Comparison of ENCODE assay signal across 23 cellular contexts in genomic region chr12:12315838-12316237, GRCh38. TPM values are rescaled to one million over a fixed set of nuclear protein-coding genes. Genes with fewer than 3 reads are reported as not detected.
DNase-seq lines count a peak whose midpoint lies in the region; ATAC-seq, FAIRE-seq and TF ChIP-seq lines count a peak whose summit lies in the region.
"Had no signal": no experiment of that assay in that cellular context is flagged by ENCODE, and none has a peak within 500 bp of the region (broad histone marks: within the 10 kb centered on the region; RNA-seq: fewer than 3 reads in every experiment).

No MANE protein-coding gene starts in this region.

- POLR2A ChIA-PET in HepG2 (lab: Yijun Ruan, JAX): no interaction called here
- POLR2A ChIA-PET in naive thymus-derived CD8-positive, alpha-beta T cell (lab: Charles Lee): no interaction called here
- POLR2A ChIA-PET in activated CD4-positive, alpha-beta memory T cell treated with anti-CD3 and anti-CD28 coated beads, Interleukin-2, amount 10 ng/mL, durations not matched to agents 7 days and 5 days (lab: Charles Lee): no interaction called here
- POLR2A ChIA-PET in activated CD4-positive, alpha-beta T cell treated with anti-CD3 and anti-CD28 coated beads, Interleukin-2, amount 10 ng/mL, durations not matched to agents 7 days and 5 days (lab: Charles Lee): no interaction called here

- no peak for TF ChIP-seq CTCF in C4-2B (conservative IDR thresholded peaks at IDR 0.05)
- TF ChIP-seq CTCF in HepG2 (CRISPR knock-in tag; IDR thresholded peaks at IDR 0.05): no peak
- no peak for TF ChIP-seq CTCF in neural progenitor cell (IDR thresholded peaks at IDR 0.05)

- peaks cover 2% of the 10 kb centered on the region for H3K9me3 Mint-ChIP-seq in neural progenitor cell
- no peaks in the 10 kb centered on the region for H3K9me3 Mint-ChIP-seq in naive thymus-derived CD8-positive, alpha-beta T cell
- H3K9me3 Mint-ChIP-seq in activated CD4-positive, alpha-beta memory T cell treated with anti-CD3 and anti-CD28 coated beads, Interleukin-2, amount 10 ng/mL, durations not matched to agents 7 days and 5 days: no peaks in the 10 kb centered on the region
- no peaks in the 10 kb centered on the region for H3K9me3 Mint-ChIP-seq in activated CD4-positive, alpha-beta T cell treated with anti-CD3 and anti-CD28 coated beads, Interleukin-2, amount 10 ng/mL, durations not matched to agents 7 days and 5 days
- H3K9me3 Mint-ChIP-seq: CD4-positive, alpha-beta memory T cell; HFFc6 had no signal

- intact Hi-C loops in HepG2 (cut with micrococcal nuclease; ENCODE audit: unreplicated experiment) (no loop called here), posterior vena cava (cut with DNase I) (no loop called here), left cardiac atrium (cut with DNase I) (no loop called here)

- H3K4me3 Mint-ChIP-seq in neural progenitor cell: no peak overlapping the region
- H3K4me3 Mint-ChIP-seq in naive thymus-derived CD8-positive, alpha-beta T cell: no peak overlapping the region
- no peak overlapping the region for H3K4me3 Mint-ChIP-seq in activated CD4-positive, alpha-beta memory T cell treated with anti-CD3 and anti-CD28 coated beads, Interleukin-2, amount 10 ng/mL, durations not matched to agents 7 days and 5 days
- H3K4me3 Mint-ChIP-seq in activated CD4-positive, alpha-beta T cell treated with anti-CD3 and anti-CD28 coated beads, Interleukin-2, amount 10 ng/mL, durations not matched to agents 7 days and 5 days: no peak overlapping the region
- H3K4me3 Mint-ChIP-seq: CD14-positive monocyte; CD4-positive, alpha-beta memory T cell; HFFc6 had no signal

- no peak for TF ChIP-seq RAD21 in HepG2 (CRISPR knock-in tag; IDR thresholded peaks at IDR 0.05)

- H3K27me3 ChIP-seq in HepG2 (ENCODE audit: control insufficient read depth in 1 of 2, insufficient read depth in 2 of 2, low read length in 2 of 2) (no peaks in the 10 kb centered on the region), neural progenitor cell (no peaks in the 10 kb centered on the region)

- H3K4me2 ChIP-seq in HepG2 (ENCODE audit: low read depth, low read length): no peak overlapping the region
- no peak overlapping the region for H3K4me2 ChIP-seq in neural progenitor cell
- H3K4me2 ChIP-seq: A549 had no signal

- H3K79me2 ChIP-seq in HepG2 (ENCODE audit: insufficient read depth, low read length) (no peaks in the 10 kb centered on the region), neural progenitor cell (ENCODE audit: low read depth) (no peaks in the 10 kb centered on the region)

- peaks cover 22% of the 10 kb centered on the region for H3K4me1 Mint-ChIP-seq in neural progenitor cell
- H3K4me1 Mint-ChIP-seq in naive thymus-derived CD8-positive, alpha-beta T cell: no peaks in the 10 kb centered on the region
- H3K4me1 Mint-ChIP-seq in activated CD4-positive, alpha-beta memory T cell treated with anti-CD3 and anti-CD28 coated beads, Interleukin-2, amount 10 ng/mL, durations not matched to agents 7 days and 5 days: no peaks in the 10 kb centered on the region
- H3K4me1 Mint-ChIP-seq in activated CD4-positive, alpha-beta T cell treated with anti-CD3 and anti-CD28 coated beads, Interleukin-2, amount 10 ng/mL, durations not matched to agents 7 days and 5 days: no peaks in the 10 kb centered on the region
- H3K4me1 Mint-ChIP-seq: CD14-positive monocyte; CD4-positive, alpha-beta memory T cell had no signal

- ATAC-seq in HepG2 (no peak), left cardiac atrium (no peak)
- no peak for ATAC-seq in naive thymus-derived CD8-positive, alpha-beta T cell
- ATAC-seq: A549, GM12878, HCT116 had no signal

- no peaks in the 10 kb centered on the region for H3K9me3 ChIP-seq in HepG2 (ENCODE audit: low read length)
- H3K9me3 ChIP-seq in neural progenitor cell (ENCODE audit: low read depth): no peaks in the 10 kb centered on the region
- H3K9me3 ChIP-seq: A549 had no signal

- H3K4me3 ChIP-seq in HepG2 (replicated peaks in 1 of 3; ENCODE audit: insufficient read depth in 1 of 3, low read depth in 2 of 3, low read length in 3 of 3) (no peak overlapping the region), neural progenitor cell (no peak overlapping the region)
- H3K4me3 ChIP-seq: A549, GM12878 had no signal

- H3K4me1 ChIP-seq in HepG2 (ENCODE audit: insufficient read depth, low read length) (peaks cover 71% of the 10 kb centered on the region), neural progenitor cell (peaks cover 7% of the 10 kb centered on the region)

- CTCF ChIA-PET in HepG2 (lab: Yijun Ruan, JAX; ENCODE audit: low intra/inter-chr PET ratio, low total read pairs): no interaction called here
- CTCF ChIA-PET in activated CD4-positive, alpha-beta memory T cell treated with anti-CD3 and anti-CD28 coated beads, Interleukin-2, amount 10 ng/mL, durations not matched to agents 7 days and 5 days (lab: Charles Lee): interaction anchor here (0.8 to 1.1 kb wide), 2 partner anchors 12 to 32 kb away, joined by 3 to 5 read pairs; no protein-coding TSS in a partner anchor
- CTCF ChIA-PET in activated CD4-positive, alpha-beta T cell treated with anti-CD3 and anti-CD28 coated beads, Interleukin-2, amount 10 ng/mL, durations not matched to agents 7 days and 5 days (lab: Charles Lee): no interaction called here

- no peaks in the 10 kb centered on the region for H3K27me3 Mint-ChIP-seq in neural progenitor cell (ENCODE audit: insufficient read depth, low read depth)
- H3K27me3 Mint-ChIP-seq in naive thymus-derived CD8-positive, alpha-beta T cell: peaks cover 0 to 3% (median 2%) of the 10 kb centered on the region in 5 donors
- peaks cover 7% of the 10 kb centered on the region for H3K27me3 Mint-ChIP-seq in activated CD4-positive, alpha-beta memory T cell treated with anti-CD3 and anti-CD28 coated beads, Interleukin-2, amount 10 ng/mL, durations not matched to agents 7 days and 5 days
- peaks cover 4% of the 10 kb centered on the region for H3K27me3 Mint-ChIP-seq in activated CD4-positive, alpha-beta T cell treated with anti-CD3 and anti-CD28 coated beads, Interleukin-2, amount 10 ng/mL, durations not matched to agents 7 days and 5 days

- H3K9ac ChIP-seq in HepG2 (ENCODE audit: insufficient read depth, low read depth, low read length) (peak overlapping the region; percentile 22; the same call in 1 of the 2 replicates), neural progenitor cell (no peak overlapping the region)

- peak overlapping the region; percentile 12; the same call in 1 of the 2 replicates for H3K27ac ChIP-seq in C4-2B
- H3K27ac ChIP-seq in HepG2 (ENCODE audit: extremely low read length, insufficient read depth, low read length): peak overlapping the region; percentile 13
- no peak overlapping the region for H3K27ac ChIP-seq in neural progenitor cell
- H3K27ac ChIP-seq: 22Rv1, A549, HL-60 had no signal

- no peak for DNase-seq in HepG2 (ENCODE audit: low spot score)
- no peak for DNase-seq in neural progenitor cell (ENCODE audit: low spot score)
- DNase-seq in posterior vena cava (ENCODE audit: low spot score): peak; percentile 12
- DNase-seq in naive thymus-derived CD8-positive, alpha-beta T cell: no peak
- no peak for DNase-seq in activated CD4-positive, alpha-beta memory T cell treated with anti-CD3 and anti-CD28 coated beads, Interleukin-2, amount 10 ng/mL, durations not matched to agents 7 days and 5 days
- no peak for DNase-seq in activated CD4-positive, alpha-beta T cell treated with anti-CD3 and anti-CD28 coated beads, Interleukin-2, amount 10 ng/mL, durations not matched to agents 7 days and 5 days
- no peak for DNase-seq in left cardiac atrium
- DNase-seq: AML-193; Calu3; CD4-positive, alpha-beta memory T cell; DMS79 treated with DMSO at 0.1 percent for 48 hours; GF-D8; GOT3; H7; HFFc6; IMR-90 had no signal

- no peak overlapping the region for H2AFZ ChIP-seq in HepG2 (ENCODE audit: low read length)
- no peak overlapping the region for H2AFZ ChIP-seq in neural progenitor cell (replicated peaks)

- H3K36me3 ChIP-seq in HepG2 (replicated peaks in 1 of 2; ENCODE audit: control insufficient read depth in 1 of 2, insufficient read depth in 2 of 2, low read length in 2 of 2): no peaks in the 10 kb centered on the region
- H3K36me3 ChIP-seq in neural progenitor cell: no peaks in the 10 kb centered on the region

- H4K20me1 ChIP-seq in HepG2 (ENCODE audit: insufficient read depth, low read length) (no peaks in the 10 kb centered on the region), neural progenitor cell (ENCODE audit: low read depth) (no peaks in the 10 kb centered on the region)

- FAIRE-seq in HepG2 (lab: Jason Lieb, UNC): no peak
- FAIRE-seq: A549, GM12878 had no signal

- in situ Hi-C loops in HepG2 (cut with HindIII; ENCODE audit: extremely low pct_ligation_motif_present, low pct_unique_long_range_greater_than_20kb): loop anchor here (25.0 kb wide), 1 partner anchor 754 kb away; no protein-coding TSS in a partner anchor

- peaks cover 8% of the 10 kb centered on the region for H3F3A ChIP-seq in neural progenitor cell (ENCODE audit: low read depth)

- H3K36me3 Mint-ChIP-seq in neural progenitor cell: no peaks in the 10 kb centered on the region
- H3K36me3 Mint-ChIP-seq in naive thymus-derived CD8-positive, alpha-beta T cell: no peaks in the 10 kb centered on the region
- no peaks in the 10 kb centered on the region for H3K36me3 Mint-ChIP-seq in activated CD4-positive, alpha-beta memory T cell treated with anti-CD3 and anti-CD28 coated beads, Interleukin-2, amount 10 ng/mL, durations not matched to agents 7 days and 5 days (ENCODE audit: low read depth)
- no peaks in the 10 kb centered on the region for H3K36me3 Mint-ChIP-seq in activated CD4-positive, alpha-beta T cell treated with anti-CD3 and anti-CD28 coated beads, Interleukin-2, amount 10 ng/mL, durations not matched to agents 7 days and 5 days (ENCODE audit: low read depth)
- H3K36me3 Mint-ChIP-seq: CD14-positive monocyte; CD4-positive, alpha-beta memory T cell had no signal

- H3K27ac Mint-ChIP-seq in neural progenitor cell: peak overlapping the region; percentile 25
- H3K27ac Mint-ChIP-seq in naive thymus-derived CD8-positive, alpha-beta T cell: no peak overlapping the region
- no peak overlapping the region for H3K27ac Mint-ChIP-seq in activated CD4-positive, alpha-beta memory T cell treated with anti-CD3 and anti-CD28 coated beads, Interleukin-2, amount 10 ng/mL, durations not matched to agents 7 days and 5 days
- H3K27ac Mint-ChIP-seq in activated CD4-positive, alpha-beta T cell treated with anti-CD3 and anti-CD28 coated beads, Interleukin-2, amount 10 ng/mL, durations not matched to agents 7 days and 5 days: no peak overlapping the region
- H3K27ac Mint-ChIP-seq: CD14-positive monocyte; CD4-positive, alpha-beta memory T cell; HFFc6 had no signal

- no peak for TF ChIP-seq EP300 in HepG2 (IDR thresholded peaks at IDR 0.05; ENCODE audit: low read depth in 2 of 2, low read length in 2 of 2)
- no peak for TF ChIP-seq EP300 in HepG2 (CRISPR knock-in tag; IDR thresholded peaks at IDR 0.05; ENCODE audit: borderline replicate concordance)

- no peak for TF ChIP-seq POLR2A in HepG2 (IDR thresholded peaks at IDR 0.05; ENCODE audit: insufficient read depth in 1 of 2, low read depth in 2 of 2, low read length in 2 of 2)

- BruUV-seq in HepG2 (replicated peaks; lab: Mats Ljungman, UMichigan): no TSS peak

RNA-seq across cellular contexts. Expression of gene MANSC1, which starts 34.2 kb away (rescaled TPM):
- total RNA-seq in HepG2 (2016; rRNA removed; fragmentation: Illumina TruSeq; extraction: Trizol) (4.2 and 4.4 TPM in 2 replicates), neural progenitor cell (ENCODE audit: low replicate concordance) (6.2 and 6.5 TPM in 2 replicates), posterior vena cava (10 to 100 TPM; 20.3 to 23.2 TPM), left cardiac atrium (10 to 100 TPM; 12.0 to 18.5 TPM)
- 0.91 and 1.4 TPM in 2 replicates for total RNA-seq in HepG2 (2016; cell fraction: cytosol; rRNA removed; fragmentation: Illumina TruSeq; extraction: Trizol; ENCODE audit: low read depth)
- total RNA-seq in HepG2 (2016; cell fraction: insoluble cytoplasmic fraction; rRNA removed; fragmentation: Illumina TruSeq; extraction: Trizol): 3.6 and 4.5 TPM in 2 replicates
- 4.4 and 4.9 TPM in 2 replicates for total RNA-seq in HepG2 (2016; cell fraction: membrane; rRNA removed; fragmentation: Illumina TruSeq; extraction: Trizol)
- total RNA-seq in HepG2 (2016; cell fraction: nucleus; rRNA removed; fragmentation: Illumina TruSeq; extraction: Trizol): 3.2 TPM in 2 replicates
- polyA plus RNA-seq in HepG2 (2011; rRNA removed): 1.9 TPM in 2 replicates
- 1.7 and 1.8 TPM in 2 replicates for polyA plus RNA-seq in HepG2 (2011; cell fraction: cytosol; rRNA removed)
- 0.40 and 0.69 TPM in 2 replicates for polyA plus RNA-seq in HepG2 (2011; cell fraction: nucleus; rRNA removed)
- 7.8 and 9.6 TPM in 2 replicates for polyA plus RNA-seq in HepG2 (2012)
- polyA plus RNA-seq in HepG2 (2016; cell fraction: cytosol; fragmentation: Illumina TruSeq; extraction: Trizol; ENCODE audit: low read depth): 3.7 and 5.4 TPM in 2 replicates
- polyA plus RNA-seq in HepG2 (2016; cell fraction: insoluble cytoplasmic fraction; fragmentation: Illumina TruSeq; extraction: Trizol; ENCODE audit: low read depth): 6.7 and 7.4 TPM in 2 replicates
- 8.2 and 9.1 TPM in 2 replicates for polyA plus RNA-seq in HepG2 (2016; cell fraction: membrane; fragmentation: Illumina TruSeq; extraction: Trizol; ENCODE audit: low read depth)
- polyA plus RNA-seq in HepG2 (2016; cell fraction: nucleus; fragmentation: Illumina TruSeq; extraction: Trizol; ENCODE audit: insufficient read depth, low read depth): 9.8 and 10.0 TPM in 2 replicates
- polyA minus RNA-seq in HepG2 (2011; rRNA and poly(A)+ RNA removed; ENCODE audit: low replicate concordance): 0.76 and 1.3 TPM in 2 replicates
- polyA minus RNA-seq in HepG2 (2011; cell fraction: cytosol; rRNA and poly(A)+ RNA removed): 1.5 and 2.0 TPM in 2 replicates
- 0.26 and 0.62 TPM in 2 replicates for polyA minus RNA-seq in HepG2 (2011; cell fraction: nucleus; rRNA and poly(A)+ RNA removed)
- total RNA-seq in naive thymus-derived CD8-positive, alpha-beta T cell: under 1 TPM; 0.34 to 0.36 TPM
- polyA plus RNA-seq in naive thymus-derived CD8-positive, alpha-beta T cell: under 1 TPM; 0.39 to 0.89 (median 0.84) TPM
- total RNA-seq in activated CD4-positive, alpha-beta memory T cell treated with anti-CD3 and anti-CD28 coated beads, Interleukin-2, amount 10 ng/mL, durations not matched to agents 7 days and 5 days: under 1 TPM; 0.10 to 0.15 TPM
- total RNA-seq in activated CD4-positive, alpha-beta T cell treated with anti-CD3 and anti-CD28 coated beads, Interleukin-2, amount 10 ng/mL, durations not matched to agents 7 days and 5 days: under 1 TPM; 0.25 to 0.27 TPM

RNA-seq across cellular contexts. Expression of gene BORCS5, which starts 41.0 kb away (rescaled TPM):
- total RNA-seq in HepG2 (2016; rRNA removed; fragmentation: Illumina TruSeq; extraction: Trizol) (3.9 and 8.2 TPM in 2 replicates), neural progenitor cell (ENCODE audit: low replicate concordance) (11.4 and 13.3 TPM in 2 replicates), posterior vena cava (10 to 100 TPM; 11.6 to 17.9 TPM), left cardiac atrium (10 to 100 TPM in 1 of 2 donors, 1 to 10 TPM in 1; 7.4 to 10.5 TPM)
- total RNA-seq in HepG2 (2016; cell fraction: cytosol; rRNA removed; fragmentation: Illumina TruSeq; extraction: Trizol; ENCODE audit: low read depth): 3.0 and 3.6 TPM in 2 replicates
- total RNA-seq in HepG2 (2016; cell fraction: insoluble cytoplasmic fraction; rRNA removed; fragmentation: Illumina TruSeq; extraction: Trizol): 7.3 and 9.1 TPM in 2 replicates
- total RNA-seq in HepG2 (2016; cell fraction: membrane; rRNA removed; fragmentation: Illumina TruSeq; extraction: Trizol): 3.7 and 4.9 TPM in 2 replicates
- total RNA-seq in HepG2 (2016; cell fraction: nucleus; rRNA removed; fragmentation: Illumina TruSeq; extraction: Trizol): 4.0 and 6.6 TPM in 2 replicates
- 3.3 and 4.7 TPM in 2 replicates for polyA plus RNA-seq in HepG2 (2011; rRNA removed)
- 3.9 and 5.2 TPM in 2 replicates for polyA plus RNA-seq in HepG2 (2011; cell fraction: cytosol; rRNA removed)
- 6.4 and 8.1 TPM in 2 replicates for polyA plus RNA-seq in HepG2 (2011; cell fraction: nucleus; rRNA removed)
- 3.6 and 5.8 TPM in 2 replicates for polyA plus RNA-seq in HepG2 (2012)
- polyA plus RNA-seq in HepG2 (2016; cell fraction: cytosol; fragmentation: Illumina TruSeq; extraction: Trizol; ENCODE audit: low read depth): 3.0 and 4.3 TPM in 2 replicates
- polyA plus RNA-seq in HepG2 (2016; cell fraction: insoluble cytoplasmic fraction; fragmentation: Illumina TruSeq; extraction: Trizol; ENCODE audit: low read depth): 8.0 and 9.3 TPM in 2 replicates
- 5.1 and 6.0 TPM in 2 replicates for polyA plus RNA-seq in HepG2 (2016; cell fraction: membrane; fragmentation: Illumina TruSeq; extraction: Trizol; ENCODE audit: low read depth)
- 3.9 and 7.7 TPM in 2 replicates for polyA plus RNA-seq in HepG2 (2016; cell fraction: nucleus; fragmentation: Illumina TruSeq; extraction: Trizol; ENCODE audit: insufficient read depth, low read depth)
- 5.6 and 7.5 TPM in 2 replicates for polyA minus RNA-seq in HepG2 (2011; rRNA and poly(A)+ RNA removed; ENCODE audit: low replicate concordance)
- 3.8 and 3.9 TPM in 2 replicates for polyA minus RNA-seq in HepG2 (2011; cell fraction: cytosol; rRNA and poly(A)+ RNA removed)
- 12.2 and 13.7 TPM in 2 replicates for polyA minus RNA-seq in HepG2 (2011; cell fraction: nucleus; rRNA and poly(A)+ RNA removed)
- total RNA-seq in naive thymus-derived CD8-positive, alpha-beta T cell: 10 to 100 TPM; 12.4 to 16.6 TPM
- polyA plus RNA-seq in naive thymus-derived CD8-positive, alpha-beta T cell: 10 to 100 TPM; 14.2 to 18.4 (median 15.7) TPM
- 10 to 100 TPM; 30.9 to 32.4 TPM for total RNA-seq in activated CD4-positive, alpha-beta memory T cell treated with anti-CD3 and anti-CD28 coated beads, Interleukin-2, amount 10 ng/mL, durations not matched to agents 7 days and 5 days
- 10 to 100 TPM; 25.7 to 28.4 TPM for total RNA-seq in activated CD4-positive, alpha-beta T cell treated with anti-CD3 and anti-CD28 coated beads, Interleukin-2, amount 10 ng/mL, durations not matched to agents 7 days and 5 days

RNA-seq across cellular contexts. Expression of gene LRP6, which starts 49.0 kb away (rescaled TPM):
- 31.7 and 42.0 TPM in 2 replicates for total RNA-seq in HepG2 (2016; rRNA removed; fragmentation: Illumina TruSeq; extraction: Trizol)
- total RNA-seq in HepG2 (2016; cell fraction: cytosol; rRNA removed; fragmentation: Illumina TruSeq; extraction: Trizol; ENCODE audit: low read depth): 30.2 and 33.3 TPM in 2 replicates
- 29.5 and 42.3 TPM in 2 replicates for total RNA-seq in HepG2 (2016; cell fraction: insoluble cytoplasmic fraction; rRNA removed; fragmentation: Illumina TruSeq; extraction: Trizol)
- total RNA-seq in HepG2 (2016; cell fraction: membrane; rRNA removed; fragmentation: Illumina TruSeq; extraction: Trizol): 19.7 and 24.2 TPM in 2 replicates
- total RNA-seq in HepG2 (2016; cell fraction: nucleus; rRNA removed; fragmentation: Illumina TruSeq; extraction: Trizol): 59.6 and 64.7 TPM in 2 replicates
- 28.4 and 33.8 TPM in 2 replicates for polyA plus RNA-seq in HepG2 (2011; rRNA removed)
- 24.8 and 30.7 TPM in 2 replicates for polyA plus RNA-seq in HepG2 (2011; cell fraction: cytosol; rRNA removed)
- 50.2 and 50.3 TPM in 2 replicates for polyA plus RNA-seq in HepG2 (2011; cell fraction: nucleus; rRNA removed)
- polyA plus RNA-seq in HepG2 (2012): 16.9 and 17.6 TPM in 2 replicates
- polyA plus RNA-seq in HepG2 (2016; cell fraction: cytosol; fragmentation: Illumina TruSeq; extraction: Trizol; ENCODE audit: low read depth): 0.83 and 1.0 TPM in 2 replicates
- 7.8 and 9.5 TPM in 2 replicates for polyA plus RNA-seq in HepG2 (2016; cell fraction: insoluble cytoplasmic fraction; fragmentation: Illumina TruSeq; extraction: Trizol; ENCODE audit: low read depth)
- polyA plus RNA-seq in HepG2 (2016; cell fraction: membrane; fragmentation: Illumina TruSeq; extraction: Trizol; ENCODE audit: low read depth): 1.5 and 1.6 TPM in 2 replicates
- 31.3 and 31.9 TPM in 2 replicates for polyA plus RNA-seq in HepG2 (2016; cell fraction: nucleus; fragmentation: Illumina TruSeq; extraction: Trizol; ENCODE audit: insufficient read depth, low read depth)
- 201 and 238 TPM in 2 replicates for polyA minus RNA-seq in HepG2 (2011; rRNA and poly(A)+ RNA removed; ENCODE audit: low replicate concordance)
- polyA minus RNA-seq in HepG2 (2011; cell fraction: cytosol; rRNA and poly(A)+ RNA removed): 59.0 and 61.1 TPM in 2 replicates
- polyA minus RNA-seq in HepG2 (2011; cell fraction: nucleus; rRNA and poly(A)+ RNA removed): 83.0 and 116 TPM in 2 replicates
- 61.6 and 68.0 TPM in 2 replicates for total RNA-seq in neural progenitor cell (ENCODE audit: low replicate concordance)
- total RNA-seq in posterior vena cava: 10 to 100 TPM; 27.7 to 29.3 TPM
- total RNA-seq in naive thymus-derived CD8-positive, alpha-beta T cell: 1 to 10 TPM; 7.6 to 7.8 TPM
- 1 to 10 TPM; 1.4 to 2.2 (median 1.9) TPM for polyA plus RNA-seq in naive thymus-derived CD8-positive, alpha-beta T cell
- total RNA-seq in activated CD4-positive, alpha-beta memory T cell treated with anti-CD3 and anti-CD28 coated beads, Interleukin-2, amount 10 ng/mL, durations not matched to agents 7 days and 5 days: under 1 TPM; 0.30 to 0.40 TPM
- total RNA-seq in activated CD4-positive, alpha-beta T cell treated with anti-CD3 and anti-CD28 coated beads, Interleukin-2, amount 10 ng/mL, durations not matched to agents 7 days and 5 days: 1 to 10 TPM; 1.4 to 1.6 TPM
- 10 to 100 TPM; 20.9 to 30.3 TPM for total RNA-seq in left cardiac atrium
- polyA plus RNA-seq: CD14-positive monocyte had no signal
